In the genomic region with DNA sequence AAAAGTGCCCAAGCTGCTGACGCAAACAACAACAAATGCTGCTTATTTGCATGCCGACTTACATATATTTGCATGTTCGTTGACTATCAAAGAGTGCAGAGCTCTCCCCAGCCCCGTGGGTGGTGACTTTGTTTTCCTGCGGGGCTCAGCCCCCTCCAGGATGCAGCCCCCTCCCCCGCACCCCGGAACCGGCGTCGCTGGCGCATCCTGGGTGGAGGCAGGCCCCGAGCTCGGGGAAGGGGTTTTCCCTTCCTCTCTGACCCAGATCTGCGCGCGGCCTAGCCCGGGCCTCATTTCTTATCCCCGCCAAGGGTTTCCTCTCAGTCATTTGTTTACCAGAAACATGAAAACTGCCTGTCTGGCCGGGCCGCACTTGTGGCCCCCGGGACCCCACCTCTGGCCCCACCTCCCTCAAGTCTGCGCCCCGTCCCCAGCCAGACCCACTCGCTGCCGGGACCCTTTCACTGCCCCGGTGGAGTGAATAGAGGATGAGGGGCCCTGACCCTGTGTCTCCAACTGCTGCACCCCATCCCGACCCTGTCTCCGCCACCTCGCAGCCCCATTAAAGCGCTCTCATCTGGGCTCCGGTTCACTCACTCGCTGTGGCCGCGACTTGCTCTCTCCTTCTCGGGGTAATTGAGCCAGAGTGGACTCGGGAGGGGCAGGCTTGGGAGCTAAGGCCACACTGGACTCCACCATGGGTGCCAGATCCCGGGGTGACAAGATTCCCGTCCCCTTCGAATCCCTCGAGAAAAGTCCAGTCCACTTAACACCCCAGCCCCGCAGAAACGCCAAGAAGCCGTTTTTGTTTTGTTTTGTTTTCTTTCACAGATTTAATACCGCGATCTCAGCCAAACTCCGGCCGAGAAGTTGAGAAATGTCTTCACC, we compare ENCODE assay signal across 8 cellular contexts. TPM values are rescaled to one million over a fixed set of nuclear protein-coding genes. Genes with fewer than 3 reads are reported as not detected.
DNase-seq lines count a peak whose midpoint lies in the region; ATAC-seq and TF ChIP-seq lines count a peak whose summit lies in the region.
"Had no signal": no experiment of that assay in that cellular context is flagged by ENCODE, and none has a peak within 500 bp of the region (broad histone marks: within the 10 kb centered on the region; RNA-seq: fewer than 3 reads in every experiment).

No MANE protein-coding gene starts in this region.

- H3K4me2 ChIP-seq in neuronal stem cell (ENCODE audit: insufficient read depth, low read length, poor library complexity, severe bottlenecking), result no peak overlapping the region

- no peak for TF ChIP-seq CTCF in tibial nerve (IDR thresholded peaks at IDR 0.05)

- H3K14ac ChIP-seq in neuronal stem cell (ENCODE audit: low read length), result no peak overlapping the region

- WGBS in neuronal stem cell (ENCODE audit: extremely low coverage in 2 of 2, insufficient read length in 2 of 2, insufficient replicate concordance in 1 of 2), 2 donors, result no CpG with 5 or more reads among the region's 47 CpGs
- WGBS in tibial nerve, 2 donors, result 23 to 32% methylated on average over 45 to 47 of the region's 47 CpGs

- CTCF ChIA-PET in activated naive CD4-positive, alpha-beta T cell treated with anti-CD3 and anti-CD28 coated beads, Interleukin-2, amount 10 ng/mL, durations not matched to agents 7 days and 5 days (lab: Charles Lee), result interaction anchor here (0.9 to 2.3 kb wide), 5 partner anchors 12 to 38 kb away, joined by 4 to 12 read pairs (median 5); no protein-coding TSS in a partner anchor

- peaks cover 0 to 3% of the 10 kb centered on the region in 2 donors for H3K9me3 ChIP-seq in neuronal stem cell (replicated peaks in 1 of 2; ENCODE audit: control insufficient read depth in 2 of 2, insufficient read depth in 1 of 2, low read depth in 1 of 2, low read length in 2 of 2)
- H3K9me3 ChIP-seq in tibial nerve, result no peaks in the 10 kb centered on the region

- H2BK5ac ChIP-seq in neuronal stem cell (ENCODE audit: low read length), result peak overlapping the region; percentile 75

- no peak overlapping the region for H2BK12ac ChIP-seq in neuronal stem cell (ENCODE audit: low read length)

- no peak overlapping the region for H4K91ac ChIP-seq in neuronal stem cell (ENCODE audit: low read depth, low read length, poor library complexity)

- H2BK120ac ChIP-seq in neuronal stem cell (ENCODE audit: low read depth, low read length), result no peak overlapping the region

- H3K4me3 ChIP-seq in neuronal stem cell (ENCODE audit: low read length in 2 of 2) (no peak overlapping the region), tibial nerve (peak overlapping the region; percentile 7 to 40 (median 30))

- peak overlapping the region; percentile 64 for H3K18ac ChIP-seq in neuronal stem cell (ENCODE audit: low read length)

- ATAC-seq in GM21367 (IDR thresholded peaks at IDR 0.05; ENCODE audit: unreplicated experiment), result no peak

- H4K8ac ChIP-seq in neuronal stem cell (ENCODE audit: low read depth, low read length), result no peak overlapping the region

- H3K36me3 Mint-ChIP-seq in T-helper 2 cell treated with Interferon-gamma antibody and Interleukin-4, amounts not matched to agents 5 μg/mL and 100 μg/mL, for 36 hours (ENCODE audit: low read depth), result peaks cover 42% of the 10 kb centered on the region
- peaks cover 41% of the 10 kb centered on the region for H3K36me3 Mint-ChIP-seq in activated naive CD4-positive, alpha-beta T cell treated with anti-CD3 and anti-CD28 coated beads, Interleukin-2, amount 10 ng/mL, durations not matched to agents 7 days and 5 days

- H3K36me3 ChIP-seq in neuronal stem cell (replicated peaks in 1 of 2; ENCODE audit: control insufficient read depth in 2 of 2, insufficient read depth in 2 of 2, low read length in 2 of 2) (peaks cover 10 to 28% of the 10 kb centered on the region in 2 donors), tibial nerve (peaks cover 0 to 34% (median 0%) of the 10 kb centered on the region in 3 donors)

- no peaks in the 10 kb centered on the region for H3K4me1 ChIP-seq in neuronal stem cell (ENCODE audit: control insufficient read depth in 2 of 2, insufficient read depth in 1 of 2, low read depth in 1 of 2, low read length in 2 of 2)
- peaks cover 0 to 15% (median 11%) of the 10 kb centered on the region in 4 donors for H3K4me1 ChIP-seq in tibial nerve

- TF ChIP-seq POLR2A in tibial nerve (IDR thresholded peaks at IDR 0.05), result no peak

- peak; percentile 86 for DNase-seq in T-helper 2 cell treated with Interferon-gamma antibody and Interleukin-4, amounts not matched to agents 5 μg/mL and 100 μg/mL, for 36 hours (ENCODE audit: low spot score)
- peak; percentile 93 for DNase-seq in activated naive CD4-positive, alpha-beta T cell treated with anti-CD3 and anti-CD28 coated beads, Interleukin-2, amount 10 ng/mL, durations not matched to agents 7 days and 5 days
- no peak for DNase-seq in neuronal stem cell (ENCODE audit: low spot score)
- no peak for DNase-seq in tibial nerve (ENCODE audit: low spot score in 2 of 2)
- DNase-seq in epidermal melanocyte (ENCODE audit: insufficient read length, low spot score), result no peak
- DNase-seq in DMS153 treated with DMSO at 0.1 percent for 48 hours (lab: John Stamatoyannopoulos, UW; ENCODE audit: unreplicated experiment), result no peak
- DNase-seq: HCEC 1CT had no signal

- H3K4ac ChIP-seq in neuronal stem cell (ENCODE audit: low read length), result no peak overlapping the region

- H3K27me3 ChIP-seq in neuronal stem cell (ENCODE audit: control insufficient read depth in 3 of 3, insufficient read depth in 3 of 3, low read depth in 1 of 3, low read length in 3 of 3) (peaks cover 0 to 5% (median 0%) of the 10 kb centered on the region in 3 experiments), tibial nerve (peaks cover 0 to 31% of the 10 kb centered on the region in 2 donors)

- peaks cover 21% of the 10 kb centered on the region for H3K27me3 Mint-ChIP-seq in T-helper 2 cell treated with Interferon-gamma antibody and Interleukin-4, amounts not matched to agents 5 μg/mL and 100 μg/mL, for 36 hours (ENCODE audit: low read depth)
- H3K27me3 Mint-ChIP-seq in activated naive CD4-positive, alpha-beta T cell treated with anti-CD3 and anti-CD28 coated beads, Interleukin-2, amount 10 ng/mL, durations not matched to agents 7 days and 5 days, result peaks cover 23% of the 10 kb centered on the region

- peak overlapping the region; percentile 64 for H2BK15ac ChIP-seq in neuronal stem cell (ENCODE audit: low read length)

- H2AK5ac ChIP-seq in neuronal stem cell (ENCODE audit: low read depth, low read length), result peak overlapping the region; percentile 81

- peak overlapping the region; percentile 76 for H3K4me3 Mint-ChIP-seq in T-helper 2 cell treated with Interferon-gamma antibody and Interleukin-4, amounts not matched to agents 5 μg/mL and 100 μg/mL, for 36 hours
- H3K4me3 Mint-ChIP-seq in activated naive CD4-positive, alpha-beta T cell treated with anti-CD3 and anti-CD28 coated beads, Interleukin-2, amount 10 ng/mL, durations not matched to agents 7 days and 5 days, result peak overlapping the region; percentile 89

- H3K9ac ChIP-seq in neuronal stem cell (ENCODE audit: low read depth, low read length, poor library complexity), result no peak overlapping the region

- peak overlapping the region; percentile 91 for H3K23ac ChIP-seq in neuronal stem cell (ENCODE audit: low read depth, low read length, poor library complexity)

- TF ChIP-seq EP300 in tibial nerve (IDR thresholded peaks at IDR 0.05), result peak in 1 of 2 donors; percentile 8

- no peak overlapping the region for H3K27ac ChIP-seq in neuronal stem cell (replicated peaks; ENCODE audit: low read length)
- peak overlapping the region; percentile 52 to 86 (median 74) for H3K27ac ChIP-seq in tibial nerve

- H3K9me3 Mint-ChIP-seq in T-helper 2 cell treated with Interferon-gamma antibody and Interleukin-4, amounts not matched to agents 5 μg/mL and 100 μg/mL, for 36 hours, result no peaks in the 10 kb centered on the region
- no peaks in the 10 kb centered on the region for H3K9me3 Mint-ChIP-seq in activated naive CD4-positive, alpha-beta T cell treated with anti-CD3 and anti-CD28 coated beads, Interleukin-2, amount 10 ng/mL, durations not matched to agents 7 days and 5 days

- H3K27ac Mint-ChIP-seq in T-helper 2 cell treated with Interferon-gamma antibody and Interleukin-4, amounts not matched to agents 5 μg/mL and 100 μg/mL, for 36 hours, result peak overlapping the region; percentile 85
- H3K27ac Mint-ChIP-seq in activated naive CD4-positive, alpha-beta T cell treated with anti-CD3 and anti-CD28 coated beads, Interleukin-2, amount 10 ng/mL, durations not matched to agents 7 days and 5 days, result peak overlapping the region; percentile 97

- peaks cover 5% of the 10 kb centered on the region for H3K79me1 ChIP-seq in neuronal stem cell (ENCODE audit: low read depth, low read length)

- H3K4me1 Mint-ChIP-seq in T-helper 2 cell treated with Interferon-gamma antibody and Interleukin-4, amounts not matched to agents 5 μg/mL and 100 μg/mL, for 36 hours (ENCODE audit: low read depth), result peaks cover 38% of the 10 kb centered on the region
- peaks cover 64% of the 10 kb centered on the region for H3K4me1 Mint-ChIP-seq in activated naive CD4-positive, alpha-beta T cell treated with anti-CD3 and anti-CD28 coated beads, Interleukin-2, amount 10 ng/mL, durations not matched to agents 7 days and 5 days

- no peak overlapping the region for H2AFZ ChIP-seq in neuronal stem cell (ENCODE audit: low read length)

RNA-seq across cellular contexts. Expression of a gene that starts 5.4 kb away (rescaled TPM):
- polyA plus RNA-seq in neuronal stem cell (2013, experiment 1 of 2), result 14.5 TPM
- 14.1 TPM for polyA plus RNA-seq in neuronal stem cell (2013, experiment 2 of 2)
- total RNA-seq in tibial nerve, result 10 to 100 TPM; 32.3 to 79.8 (median 53.4) TPM

RNA-seq across cellular contexts. Expression of a gene that starts 30.9 kb away (rescaled TPM):
- 18.8 TPM for polyA plus RNA-seq in neuronal stem cell (2013, experiment 1 of 2)
- polyA plus RNA-seq in neuronal stem cell (2013, experiment 2 of 2), result 18.8 TPM
- total RNA-seq in tibial nerve, result 10 to 100 TPM; 25.6 to 40.8 (median 30.8) TPM

RNA-seq across cellular contexts. Expression of a gene that starts 36.0 kb away (rescaled TPM):
- polyA plus RNA-seq in neuronal stem cell (2013, experiment 1 of 2), result 3.5 TPM
- polyA plus RNA-seq in neuronal stem cell (2013, experiment 2 of 2), result 3.6 TPM
- total RNA-seq in tibial nerve, result 1 to 10 TPM in 3 of 4 donors, under 1 TPM in 1; 0.60 to 6.1 (median 1.7) TPM

RNA-seq across cellular contexts. Expression of a gene that starts 40.9 kb away (rescaled TPM):
- 0.26 TPM for polyA plus RNA-seq in neuronal stem cell (2013, experiment 1 of 2)
- polyA plus RNA-seq in neuronal stem cell (2013, experiment 2 of 2), result 0.22 TPM
- total RNA-seq in tibial nerve, result not detected

Comparison
In these comparisons a context has a peak if more than half of its experiments do, and no peak if none do; other contexts are left out.
1. DNase-seq: peak in T-helper 2 cell treated with Interferon-gamma antibody and Interleukin-4, amounts not matched to agents 5 μg/mL and 100 μg/mL, for 36 hours (single experiment) and activated naive CD4-positive, alpha-beta T cell treated with anti-CD3 and anti-CD28 coated beads, Interleukin-2, amount 10 ng/mL, durations not matched to agents 7 days and 5 days (single experiment); none in neuronal stem cell (single experiment), tibial nerve (0 of 2), epidermal melanocyte (single experiment) and DMS153 treated with DMSO at 0.1 percent for 48 hours (single experiment).
2. H3K4me3 ChIP-seq: peak in tibial nerve (4 of 4); none in neuronal stem cell (0 of 2).